17 cellular contexts compared by ENCODE assay signal in the genomic region with DNA sequence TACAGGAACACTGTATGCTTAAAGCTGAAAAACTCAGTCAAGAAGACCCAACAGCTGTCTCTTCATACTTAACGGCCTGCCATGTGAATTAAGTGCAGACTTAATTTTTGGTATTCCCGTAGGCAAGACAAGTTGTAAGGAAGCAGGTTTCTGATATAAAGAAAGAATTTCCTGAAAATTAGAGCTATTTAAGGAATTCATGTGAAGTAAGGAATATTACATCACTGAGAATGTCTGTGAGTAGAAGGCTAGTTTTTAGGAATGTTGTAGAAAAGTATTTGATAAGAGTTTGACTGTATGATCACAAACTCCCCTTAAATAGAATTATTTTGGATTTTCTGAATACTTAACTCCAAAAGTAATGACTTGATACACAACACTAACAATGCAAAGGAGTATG.
"Had no signal": no experiment of that assay in that cellular context is flagged by ENCODE, and none has a peak within 500 bp of the region (broad histone marks: within the 10 kb centered on the region; RNA-seq: fewer than 3 reads in every experiment).

No MANE protein-coding gene starts in this region.

- H3K27ac ChIP-seq: dorsolateral prefrontal cortex, gastrocnemius medialis, heart right ventricle, neutrophil, testis, tibial nerve had no signal

- H3K4me1 Mint-ChIP-seq: stimulated activated effector memory CD8-positive, alpha-beta T cell treated with anti-CD3 and anti-CD28 coated beads, Interleukin-12 subunit alpha, Interleukin-12 subunit beta, amount 100 ng/mL, for 72 hours had no signal

- H3K9me3 ChIP-seq: gastrocnemius medialis, heart right ventricle, neutrophil, testis, tibial nerve had no signal

- H3K4me3 ChIP-seq: dorsolateral prefrontal cortex, gastrocnemius medialis, heart right ventricle, smooth muscle cell, testis, tibial nerve had no signal

- H3K27me3 ChIP-seq: dorsolateral prefrontal cortex, gastrocnemius medialis, heart right ventricle, neutrophil, testis, tibial nerve had no signal

- H3K4me3 Mint-ChIP-seq: naive B cell; stimulated activated effector memory CD8-positive, alpha-beta T cell treated with anti-CD3 and anti-CD28 coated beads, Interleukin-12 subunit alpha, Interleukin-12 subunit beta, amount 100 ng/mL, for 72 hours had no signal

- DNase-seq: cortex of kidney; dorsolateral prefrontal cortex; effector CD8-positive, alpha-beta T cell; gastrocnemius medialis; heart right ventricle; hypothalamus; kidney glomerular epithelial cell; mesendoderm; naive B cell; posterior cingulate gyrus; stimulated activated CD4-positive, alpha-beta T cell treated with anti-CD3 and anti-CD28 coated beads, Interleukin-2, amount 100 ng/mL, for 48 hours; stimulated activated naive CD8-positive, alpha-beta T cell treated with anti-CD3 and anti-CD28 coated beads, Interleukin-15, Interleukin-2, amounts not matched to agents 100 U/mL and 50 U/mL, for 24 hours; testis had no signal

- H3K4me1 ChIP-seq: gastrocnemius medialis, testis, tibial nerve had no signal

- H3K27ac Mint-ChIP-seq: naive B cell; stimulated activated effector memory CD8-positive, alpha-beta T cell treated with anti-CD3 and anti-CD28 coated beads, Interleukin-12 subunit alpha, Interleukin-12 subunit beta, amount 100 ng/mL, for 72 hours had no signal

- ATAC-seq: gastrocnemius medialis; heart right ventricle; stimulated activated effector memory CD8-positive, alpha-beta T cell treated with anti-CD3 and anti-CD28 coated beads, Interleukin-12 subunit alpha, Interleukin-12 subunit beta, amount 100 ng/mL, for 72 hours; stimulated activated naive CD8-positive, alpha-beta T cell treated with anti-CD3 and anti-CD28 coated beads, Interleukin-15, Interleukin-2, amounts not matched to agents 100 U/mL and 50 U/mL, for 24 hours had no signal

- H3K27me3 Mint-ChIP-seq: naive B cell had no signal
